ENCODE assay signal across 8 cellular contexts in genomic region chr7:13989944-13990295, GRCh38. TPM values are rescaled to one million over a fixed set of nuclear protein-coding genes. Genes with fewer than 3 reads are reported as not detected.
DNase-seq lines count a peak whose midpoint lies in the region; ATAC-seq and TF ChIP-seq lines count a peak whose summit lies in the region.

No MANE protein-coding gene starts in this region.

- WGBS in suprapubic skin, result under 1% methylated on average over 12 of the region's 13 CpGs

- no peak for TF ChIP-seq EP300 in suprapubic skin (IDR thresholded peaks at IDR 0.05)

- H3K9me3 ChIP-seq in ascending aorta, result no peaks in the 10 kb centered on the region
- no peaks in the 10 kb centered on the region for H3K9me3 ChIP-seq in iPS-20b (ENCODE audit: insufficient read depth, low read depth, low read length)
- H3K9me3 ChIP-seq in suprapubic skin, result no peaks in the 10 kb centered on the region

- TF ChIP-seq CTCF in ascending aorta (IDR thresholded peaks at IDR 0.05) (no peak), suprapubic skin (IDR thresholded peaks at IDR 0.05) (no peak)

- H3K4me1 ChIP-seq in ascending aorta (peaks cover 0 to 6% of the 10 kb centered on the region in 2 donors), iPS-20b (ENCODE audit: insufficient read depth, low read length) (peaks cover 31% of the 10 kb centered on the region; the same call in 1 of the 2 replicates), suprapubic skin (peaks cover 24% of the 10 kb centered on the region)

- TF ChIP-seq POLR2A in suprapubic skin (IDR thresholded peaks at IDR 0.05), result no peak

- no peaks in the 10 kb centered on the region for H3K27me3 ChIP-seq in ascending aorta
- no peaks in the 10 kb centered on the region for H3K27me3 ChIP-seq in iPS-20b (ENCODE audit: insufficient read depth, low read length)
- no peaks in the 10 kb centered on the region for H3K27me3 ChIP-seq in suprapubic skin

- H3K4me3 ChIP-seq in ascending aorta, result peak overlapping the region; percentile 79 to 94
- peak overlapping the region; percentile 88 for H3K4me3 ChIP-seq in iPS-20b (ENCODE audit: low read length)
- H3K4me3 ChIP-seq in suprapubic skin, result peak overlapping the region; percentile 69

- H3K27ac ChIP-seq in ascending aorta (peak overlapping the region; percentile 91 to 93), iPS-20b (ENCODE audit: low read length) (peak overlapping the region; percentile 79), suprapubic skin (peak overlapping the region; percentile 82)

- intact Hi-C loops in ascending aorta (cut with DNase I), result loop anchor here (2.0 to 5.0 kb wide), 2 partner anchors 68 to 1303 kb away; partner anchors contain the start of gene ARL4A

- no peak for ATAC-seq in GM21717 (IDR thresholded peaks at IDR 0.05; ENCODE audit: unreplicated experiment)

- H3K36me3 ChIP-seq in ascending aorta (no peaks in the 10 kb centered on the region), iPS-20b (ENCODE audit: insufficient read depth, low read depth, low read length) (peaks cover 8% of the 10 kb centered on the region; the same call in 1 of the 2 replicates), suprapubic skin (no peaks in the 10 kb centered on the region)

- H3K9ac ChIP-seq in iPS-20b (ENCODE audit: low read depth, low read length), result peak overlapping the region; percentile 91; the same call in 1 of the 2 replicates

- DNase-seq in DMS79 treated with DMSO at 0.1 percent for 48 hours (lab: John Stamatoyannopoulos, UW) (peak; percentile 63), DMS79 (lab: John Stamatoyannopoulos, UW) (no peak), ascending aorta (ENCODE audit: low spot score in 2 of 2) (no peak), suprapubic skin (ENCODE audit: low spot score in 2 of 2) (no peak), hippocampal formation (lab: John Stamatoyannopoulos, UW) (no peak)
- DNase-seq in effector CD4-positive, alpha-beta T cell, result no peak

RNA-seq across cellular contexts. Expression of gene ETV1, which starts 0.5 kb away (rescaled TPM):
- total RNA-seq in ascending aorta (5.3 TPM), suprapubic skin (1 to 10 TPM; 3.3 to 7.6 (median 5.3) TPM)
